In the genomic region with DNA sequence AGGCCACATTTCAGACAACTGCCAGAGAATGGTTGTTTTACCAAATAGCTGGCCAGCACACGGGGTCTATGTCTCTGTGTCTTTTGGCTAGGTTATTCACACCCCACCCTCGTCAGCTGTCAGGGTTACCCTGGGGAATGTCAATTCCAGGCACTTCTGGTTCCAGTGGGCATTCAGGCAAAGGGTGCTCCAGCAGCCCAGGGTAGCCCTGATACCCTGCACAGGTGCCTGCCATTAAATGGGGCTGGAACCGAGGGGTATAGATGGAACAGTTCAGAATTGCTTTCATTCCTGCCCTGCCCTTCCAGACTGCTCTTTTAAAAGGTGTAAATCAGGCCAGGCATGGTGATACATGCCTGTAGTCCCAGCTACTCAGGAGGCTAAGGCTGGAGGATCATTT, we compare ENCODE assay signal across 23 cellular contexts.
"Had no signal": no experiment of that assay in that cellular context is flagged by ENCODE, and none has a peak within 500 bp of the region (broad histone marks: within the 10 kb centered on the region; RNA-seq: fewer than 3 reads in every experiment).

No MANE protein-coding gene starts in this region.

- H3K36me3 Mint-ChIP-seq: IgD-negative memory B cell had no signal

- H3K4me1 ChIP-seq: SJSA1 had no signal

- FAIRE-seq: K562, RCC 7860 had no signal

- DNase-seq: Kasumi-1, MM.1S, NCI-H1092 treated with DMSO at 0.1 percent for 48 hours, NCI-H1436, NCI-H187, NCI-H2029, NCI-H2081 treated with DMSO at 0.1 percent for 48 hours, NCI-H2171, NCI-H226, NCI-H446, NCI-H510A, NCI-H524 treated with DMSO at 0.1 percent for 48 hours, NCI-H69, NCI-H774, Right ventricle myocardium superior, RPMI8226, SIG-M5 had no signal

- H3K4me3 ChIP-seq: K562, SJSA1, SK-N-MC had no signal

- H3K4me3 Mint-ChIP-seq: IgD-negative memory B cell had no signal

- H3K27ac ChIP-seq: KMS-11, SJSA1, SK-N-MC had no signal

- H3K27me3 ChIP-seq: SJSA1 had no signal

- H3K9me3 ChIP-seq: SJSA1 had no signal

- H3K9me3 Mint-ChIP-seq: IgD-negative memory B cell had no signal

- ATAC-seq: K562 had no signal

- H3K36me3 ChIP-seq: SJSA1 had no signal

- H3K9ac ChIP-seq: KMS-11 had no signal

- H3K4me2 ChIP-seq: KMS-11 had no signal
